Comparison of ENCODE assay signal across 10 cellular contexts in genomic region chr12:11731455-11731854, GRCh38.
A peak's percentile ranks its signal among the peaks of the same experiment; 100 is the strongest.
DNase-seq lines count a peak whose midpoint lies in the region; TF ChIP-seq lines count a peak whose summit lies in the region.
"Had no signal": no experiment of that assay in that cellular context is flagged by ENCODE, and none has a peak within 500 bp of the region (broad histone marks: within the 10 kb centered on the region; RNA-seq: fewer than 3 reads in every experiment).

No MANE protein-coding gene starts in this region.

- intact Hi-C loops in esophagus squamous epithelium (cut with DNase I): no loop called here
- intact Hi-C loops in thyroid gland (cut with DNase I): no loop called here

- H3K27ac ChIP-seq in RWPE1 (no peak overlapping the region), esophagus squamous epithelium (peak overlapping the region; percentile 66 to 86 (median 81)), thyroid gland (peak overlapping the region; percentile 78 to 91 (median 81))

- H3K27me3 ChIP-seq in esophagus squamous epithelium: no peaks in the 10 kb centered on the region
- no peaks in the 10 kb centered on the region for H3K27me3 ChIP-seq in thyroid gland

- H3K4me3 ChIP-seq in esophagus squamous epithelium (no peak overlapping the region), thyroid gland (replicated peaks in 1 of 3) (no peak overlapping the region)

- peak overlapping the region; percentile 81 for H3K27ac Mint-ChIP-seq in activated CD4-positive, alpha-beta T cell treated with anti-CD3 and anti-CD28 coated beads, Interleukin-2, amount 10 ng/mL, durations not matched to agents 7 days and 5 days

- DNase-seq in activated CD4-positive, alpha-beta T cell treated with anti-CD3 and anti-CD28 coated beads, Interleukin-2, amount 10 ng/mL, durations not matched to agents 7 days and 5 days: no peak
- no peak for DNase-seq in activated CD4-positive, alpha-beta T cell treated with anti-CD3 and anti-CD28 coated beads for 4 hours
- DNase-seq in RWPE1 (ENCODE audit: low spot score): peak; percentile 26
- DNase-seq in esophagus squamous epithelium (lab: John Stamatoyannopoulos, UW): no peak
- no peak for DNase-seq in thyroid gland
- no peak for DNase-seq in NCI-H748 (lab: John Stamatoyannopoulos, UW; ENCODE audit: unreplicated experiment)
- DNase-seq in NCI-H1694 (lab: John Stamatoyannopoulos, UW): no peak
- no peak for DNase-seq in NCI-H1048 (lab: John Stamatoyannopoulos, UW)
- DNase-seq: NCI-H774 had no signal

- WGBS in esophagus squamous epithelium, 2 donors: 8 to 16% methylated on average over 3 of the region's 3 CpGs
- 63 to 76% methylated on average over 3 of the region's 3 CpGs for WGBS in thyroid gland, 2 donors

- H3K36me3 ChIP-seq in esophagus squamous epithelium (no peaks in the 10 kb centered on the region), thyroid gland (no peaks in the 10 kb centered on the region)

- POLR2A ChIA-PET in activated CD4-positive, alpha-beta T cell treated with anti-CD3 and anti-CD28 coated beads, Interleukin-2, amount 10 ng/mL, durations not matched to agents 7 days and 5 days (lab: Charles Lee): no interaction called here
- POLR2A ChIA-PET in RWPE1 (lab: Yijun Ruan, JAX; ENCODE audit: low non-redundant PET): no interaction called here

- TF ChIP-seq POLR2A in esophagus squamous epithelium (IDR thresholded peaks at IDR 0.05) (no peak), thyroid gland (IDR thresholded peaks at IDR 0.05) (no peak)

- TF ChIP-seq CTCF in RWPE1 (conservative IDR thresholded peaks at IDR 0.05; ENCODE audit: low read depth) (no peak), esophagus squamous epithelium (IDR thresholded peaks at IDR 0.05) (no peak), thyroid gland (IDR thresholded peaks at IDR 0.05) (no peak)

- peaks cover 70% of the 10 kb centered on the region for H3K4me1 Mint-ChIP-seq in activated CD4-positive, alpha-beta T cell treated with anti-CD3 and anti-CD28 coated beads, Interleukin-2, amount 10 ng/mL, durations not matched to agents 7 days and 5 days

- no peaks in the 10 kb centered on the region for H3K27me3 Mint-ChIP-seq in activated CD4-positive, alpha-beta T cell treated with anti-CD3 and anti-CD28 coated beads, Interleukin-2, amount 10 ng/mL, durations not matched to agents 7 days and 5 days
- H3K27me3 Mint-ChIP-seq: brain had no signal

- H3K36me3 Mint-ChIP-seq in activated CD4-positive, alpha-beta T cell treated with anti-CD3 and anti-CD28 coated beads, Interleukin-2, amount 10 ng/mL, durations not matched to agents 7 days and 5 days (ENCODE audit: low read depth): peaks cover 18% of the 10 kb centered on the region
- H3K36me3 Mint-ChIP-seq: brain had no signal

- no peaks in the 10 kb centered on the region for H3K9me3 Mint-ChIP-seq in activated CD4-positive, alpha-beta T cell treated with anti-CD3 and anti-CD28 coated beads, Interleukin-2, amount 10 ng/mL, durations not matched to agents 7 days and 5 days
- H3K9me3 Mint-ChIP-seq: brain had no signal

- CTCF ChIA-PET in activated CD4-positive, alpha-beta T cell treated with anti-CD3 and anti-CD28 coated beads, Interleukin-2, amount 10 ng/mL, durations not matched to agents 7 days and 5 days (lab: Charles Lee): interaction anchor here (0.7 to 0.8 kb wide), 2 partner anchors 39 to 278 kb away, joined by 3 read pairs; no protein-coding TSS in a partner anchor
- CTCF ChIA-PET in RWPE1 (lab: Yijun Ruan, JAX): interaction anchor here (0.7 kb wide), 1 partner anchor 34 kb away, joined by 3 read pairs; no protein-coding TSS in a partner anchor

- H3K4me3 Mint-ChIP-seq in activated CD4-positive, alpha-beta T cell treated with anti-CD3 and anti-CD28 coated beads, Interleukin-2, amount 10 ng/mL, durations not matched to agents 7 days and 5 days: peak overlapping the region; percentile 7
- H3K4me3 Mint-ChIP-seq: brain had no signal

- peaks cover 34 to 68% (median 58%) of the 10 kb centered on the region in 3 donors for H3K4me1 ChIP-seq in esophagus squamous epithelium
- peaks cover 48 to 56% of the 10 kb centered on the region in 2 donors for H3K4me1 ChIP-seq in thyroid gland

- no peaks in the 10 kb centered on the region for H3K9me3 ChIP-seq in esophagus squamous epithelium
- no peaks in the 10 kb centered on the region for H3K9me3 ChIP-seq in thyroid gland
